ENCODE assay signal across 8 cellular contexts in the genomic region with DNA sequence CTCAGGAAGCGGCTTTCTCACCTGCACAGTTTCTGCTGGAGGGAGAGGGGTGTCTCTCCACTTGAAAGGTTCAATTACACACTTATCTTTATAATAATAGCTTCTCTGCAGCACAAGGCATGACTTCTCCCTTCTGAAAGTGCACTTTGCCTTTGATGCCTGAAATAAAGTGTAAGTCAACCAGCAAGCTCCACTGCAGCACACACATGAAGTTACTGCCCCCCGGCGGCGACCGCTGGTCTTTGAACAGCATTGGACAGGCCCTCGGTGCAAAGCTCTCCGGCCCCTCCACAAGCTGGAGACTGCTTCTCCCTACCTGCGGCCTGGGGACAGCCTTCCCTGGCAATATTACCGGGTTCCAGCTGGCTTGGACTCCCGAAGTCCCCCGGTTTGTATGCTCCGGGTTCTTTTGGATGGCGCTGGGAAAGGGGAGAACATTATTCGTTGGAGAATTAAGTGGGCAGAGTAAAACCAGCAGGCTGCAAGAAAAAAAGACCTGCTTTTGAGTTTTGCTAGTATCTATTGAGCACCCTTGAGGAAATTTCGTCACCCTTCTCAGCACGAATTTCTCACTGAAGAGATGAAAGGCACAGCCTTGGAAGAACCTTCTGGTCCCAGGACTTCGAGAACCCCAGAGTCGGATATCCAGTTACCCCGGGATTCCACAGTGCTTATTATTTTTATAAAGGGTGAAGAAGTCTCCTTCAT. TPM values are rescaled to one million over a fixed set of nuclear protein-coding genes. Genes with fewer than 3 reads are reported as not detected.
DNase-seq lines count a peak whose midpoint lies in the region; ATAC-seq lines count a peak whose summit lies in the region.

No MANE protein-coding gene starts in this region.

- peak; percentile 99 for DNase-seq in DMS79 treated with DMSO at 0.1 percent for 48 hours (lab: John Stamatoyannopoulos, UW)
- DNase-seq in NCI-H748 treated with DMSO at 0.1 percent for 48 hours (lab: John Stamatoyannopoulos, UW), result peak; percentile 95
- peak; percentile 53 for DNase-seq in activated CD4-positive, alpha-beta memory T cell treated with anti-CD3 and anti-CD28 coated beads, Interleukin-2, amount 10 ng/mL, durations not matched to agents 7 days and 5 days
- DNase-seq in effector CD4-positive, alpha-beta T cell, result peak; percentile 15
- peak; percentile 90 for DNase-seq in medulla oblongata (ENCODE audit: extremely low spot score)
- DNase-seq in stimulated activated CD8-positive, alpha-beta memory T cell treated with anti-CD3 and anti-CD28 coated beads, Interleukin-15, amount 100 ng/mL, for 1 hour (ENCODE audit: low read depth), result peak; percentile 29

- no peaks in the 10 kb centered on the region for H3K9me3 Mint-ChIP-seq in activated CD4-positive, alpha-beta memory T cell treated with anti-CD3 and anti-CD28 coated beads, Interleukin-2, amount 10 ng/mL, durations not matched to agents 7 days and 5 days

- H3K27ac Mint-ChIP-seq in activated CD4-positive, alpha-beta memory T cell treated with anti-CD3 and anti-CD28 coated beads, Interleukin-2, amount 10 ng/mL, durations not matched to agents 7 days and 5 days, result no peak overlapping the region

- peak; percentile 75 for ATAC-seq in HG03159 (IDR thresholded peaks at IDR 0.05; ENCODE audit: unreplicated experiment)
- no peak for ATAC-seq in GM21423 (IDR thresholded peaks at IDR 0.05; ENCODE audit: unreplicated experiment)

- H3K4me1 Mint-ChIP-seq in activated CD4-positive, alpha-beta memory T cell treated with anti-CD3 and anti-CD28 coated beads, Interleukin-2, amount 10 ng/mL, durations not matched to agents 7 days and 5 days, result no peaks in the 10 kb centered on the region

- no peaks in the 10 kb centered on the region for H3K36me3 Mint-ChIP-seq in activated CD4-positive, alpha-beta memory T cell treated with anti-CD3 and anti-CD28 coated beads, Interleukin-2, amount 10 ng/mL, durations not matched to agents 7 days and 5 days (ENCODE audit: low read depth)

- H3K27me3 Mint-ChIP-seq in activated CD4-positive, alpha-beta memory T cell treated with anti-CD3 and anti-CD28 coated beads, Interleukin-2, amount 10 ng/mL, durations not matched to agents 7 days and 5 days, result peaks cover 5% of the 10 kb centered on the region

- no peak overlapping the region for H3K4me3 Mint-ChIP-seq in activated CD4-positive, alpha-beta memory T cell treated with anti-CD3 and anti-CD28 coated beads, Interleukin-2, amount 10 ng/mL, durations not matched to agents 7 days and 5 days

- POLR2A ChIA-PET in activated CD4-positive, alpha-beta memory T cell treated with anti-CD3 and anti-CD28 coated beads, Interleukin-2, amount 10 ng/mL, durations not matched to agents 7 days and 5 days (lab: Charles Lee), result interaction anchor here (1.7 to 2.1 kb wide), 2 partner anchors 11 to 37 kb away, joined by 3 to 4 read pairs; partner anchors contain the start of gene RCAN1

- CTCF ChIA-PET in activated CD4-positive, alpha-beta memory T cell treated with anti-CD3 and anti-CD28 coated beads, Interleukin-2, amount 10 ng/mL, durations not matched to agents 7 days and 5 days (lab: Charles Lee), result interaction anchor here (0.6 to 1.8 kb wide), 8 partner anchors 11 to 236 kb away, joined by 3 to 5 read pairs (median 3); no protein-coding TSS in a partner anchor

RNA-seq across cellular contexts. Expression of gene RCAN1, which starts 11.8 kb away (rescaled TPM):
- total RNA-seq in activated CD4-positive, alpha-beta memory T cell treated with anti-CD3 and anti-CD28 coated beads, Interleukin-2, amount 10 ng/mL, durations not matched to agents 7 days and 5 days, result 1 to 10 TPM; 8.3 to 8.8 TPM

Comparison
In these comparisons a context has a peak if more than half of its experiments do, and no peak if none do; other contexts are left out.
1. DNase-seq: peak in every context shown above with its lines; median percentile 99 in DMS79 treated with DMSO at 0.1 percent for 48 hours; 95 in NCI-H748 treated with DMSO at 0.1 percent for 48 hours; 90 in medulla oblongata; 53 in activated CD4-positive, alpha-beta memory T cell treated with anti-CD3 and anti-CD28 coated beads, Interleukin-2, amount 10 ng/mL, durations not matched to agents 7 days and 5 days; 29 in stimulated activated CD8-positive, alpha-beta memory T cell treated with anti-CD3 and anti-CD28 coated beads, Interleukin-15, amount 100 ng/mL, for 1 hour; 15 in effector CD4-positive, alpha-beta T cell.